Comparison of ENCODE assay signal across 25 cellular contexts in the genomic region with DNA sequence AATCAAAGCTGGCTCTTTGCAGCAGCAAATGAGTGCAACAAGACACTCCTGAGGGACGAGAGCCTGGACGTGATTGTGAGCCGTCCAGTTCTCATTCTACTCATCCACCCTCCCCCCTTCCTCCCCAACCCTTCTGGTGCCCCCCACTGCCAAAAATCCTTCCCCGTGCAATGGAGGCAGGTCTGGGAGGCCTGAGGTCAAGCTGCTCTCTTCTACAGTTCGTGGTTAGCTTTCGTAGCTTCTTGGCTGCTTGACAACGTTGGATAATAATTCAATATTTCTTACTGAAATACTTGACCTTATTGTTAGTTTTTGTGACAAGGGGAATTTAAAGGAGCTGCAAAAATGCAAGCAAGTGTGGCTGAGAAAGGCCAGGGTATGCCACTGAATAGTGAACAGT.
"Had no signal": no experiment of that assay in that cellular context is flagged by ENCODE, and none has a peak within 500 bp of the region (broad histone marks: within the 10 kb centered on the region; RNA-seq: fewer than 3 reads in every experiment).

No MANE protein-coding gene starts in this region.

- H3K27me3 ChIP-seq: dorsolateral prefrontal cortex, esophagus squamous epithelium, hepatocyte, tibial nerve had no signal

- H3K27me3 Mint-ChIP-seq: activated naive CD4-positive, alpha-beta T cell treated with anti-CD3 and anti-CD28 coated beads, Interleukin-2, amount 50 U/mL, for 24 hours; effector memory CD8-positive, alpha-beta T cell; stimulated activated naive CD8-positive, alpha-beta T cell treated with anti-CD3 and anti-CD28 coated beads, Interleukin-15, Interleukin-2, amounts not matched to agents 100 ng/mL and 50 ng/mL, for 24 hours had no signal

- H3K27ac ChIP-seq: dorsolateral prefrontal cortex, esophagus squamous epithelium, hepatocyte, tibial nerve had no signal

- H3K4me3 Mint-ChIP-seq: activated naive CD4-positive, alpha-beta T cell treated with anti-CD3 and anti-CD28 coated beads, Interleukin-2, amount 50 U/mL, for 24 hours; effector memory CD8-positive, alpha-beta T cell; immature natural killer cell; neural crest cell; stimulated activated naive CD8-positive, alpha-beta T cell treated with anti-CD3 and anti-CD28 coated beads, Interleukin-15, Interleukin-2, amounts not matched to agents 100 ng/mL and 50 ng/mL, for 24 hours; T-helper 1 cell treated with Interleukin-12 subunit alpha and Interleukin-12 subunit beta and Interleukin-4 antibody, amounts not matched to agents 30 μg/mL and 1 μg/mL, for 36 hours; WTC11 had no signal

- H3K79me2 ChIP-seq: hepatocyte had no signal

- H3K9me3 ChIP-seq: esophagus squamous epithelium, tibial nerve had no signal

- FAIRE-seq: colon had no signal

- H3K36me3 ChIP-seq: esophagus squamous epithelium, tibial nerve had no signal

- DNase-seq: activated gamma-delta T cell treated with Interleukin-2 at 50 U/mL for 16 hours; activated T-cell treated with anti-CD3 and anti-CD28 coated beads, Interleukin-2, amount 50 U/mL, for 1 hour; aorta; central memory CD4-positive, alpha-beta T cell; dorsolateral prefrontal cortex; effector memory CD8-positive, alpha-beta T cell; esophagus squamous epithelium; foreskin melanocyte; glutamatergic neuron; immature natural killer cell; mesendoderm; naive B cell; occipital lobe; posterior cingulate gyrus; retina; stimulated activated CD4-positive, alpha-beta T cell treated with anti-CD3 and anti-CD28 coated beads, Interleukin-1b, Interleukin-23, amount 100 ng/mL, for 48 hours; T1000 had no signal

- H3K27ac Mint-ChIP-seq: activated naive CD4-positive, alpha-beta T cell treated with anti-CD3 and anti-CD28 coated beads, Interleukin-2, amount 50 U/mL, for 24 hours; effector memory CD8-positive, alpha-beta T cell; immature natural killer cell; naive B cell; stimulated activated naive CD8-positive, alpha-beta T cell treated with anti-CD3 and anti-CD28 coated beads, Interleukin-15, Interleukin-2, amounts not matched to agents 100 ng/mL and 50 ng/mL, for 24 hours; T-helper 1 cell treated with Interleukin-12 subunit alpha and Interleukin-12 subunit beta and Interleukin-4 antibody, amounts not matched to agents 30 μg/mL and 1 μg/mL, for 36 hours; WTC11 had no signal

- H3K9me3 Mint-ChIP-seq: effector memory CD8-positive, alpha-beta T cell; immature natural killer cell; naive B cell; WTC11 had no signal

- H3K4me3 ChIP-seq: dorsolateral prefrontal cortex, esophagus squamous epithelium, hepatocyte, tibial nerve had no signal

- H2AFZ ChIP-seq: hepatocyte had no signal

- H3K36me3 Mint-ChIP-seq: activated naive CD4-positive, alpha-beta T cell treated with anti-CD3 and anti-CD28 coated beads, Interleukin-2, amount 50 U/mL, for 24 hours; naive B cell; WTC11 had no signal

- H3K4me1 ChIP-seq: esophagus squamous epithelium had no signal

- H3K4me2 ChIP-seq: hepatocyte had no signal
